In genomic region chr2:14752294-14752693, GRCh38 we compare ENCODE assay signal across 26 cellular contexts.
DNase-seq lines count a peak whose midpoint lies in the region; ATAC-seq, FAIRE-seq and TF ChIP-seq lines count a peak whose summit lies in the region.
"Had no signal": no experiment of that assay in that cellular context is flagged by ENCODE, and none has a peak within 500 bp of the region (broad histone marks: within the 10 kb centered on the region; RNA-seq: fewer than 3 reads in every experiment).

No MANE protein-coding gene starts in this region.

- H3K36me3 ChIP-seq in MG63 (no peaks in the 10 kb centered on the region), H7 (replicated peaks; ENCODE audit: control insufficient read depth, insufficient read depth, low read length) (no peaks in the 10 kb centered on the region)
- H3K36me3 ChIP-seq: SJSA1, vagina had no signal

- H3K4me3 ChIP-seq in MG63 (no peak overlapping the region), H7 (ENCODE audit: insufficient read depth, low read depth, low read length) (no peak overlapping the region)
- H3K4me3 ChIP-seq: body of pancreas, SJSA1, vagina had no signal

- H3K27me3 ChIP-seq in MG63 (no peaks in the 10 kb centered on the region), H7 (ENCODE audit: control insufficient read depth, insufficient read depth, low read length) (no peaks in the 10 kb centered on the region)
- H3K27me3 ChIP-seq: body of pancreas, SJSA1, vagina had no signal

- no peaks in the 10 kb centered on the region for H3K36me3 Mint-ChIP-seq in naive thymus-derived CD8-positive, alpha-beta T cell
- H3K36me3 Mint-ChIP-seq: activated naive CD8-positive, alpha-beta T cell; WTC11 had no signal

- H3K9me3 ChIP-seq in MG63 = no peaks in the 10 kb centered on the region
- H3K9me3 ChIP-seq: body of pancreas, vagina had no signal

- H3K4me1 Mint-ChIP-seq in naive thymus-derived CD8-positive, alpha-beta T cell = no peaks in the 10 kb centered on the region
- H3K4me1 Mint-ChIP-seq: activated CD4-positive, alpha-beta memory T cell treated with anti-CD3 and anti-CD28 coated beads, Interleukin-2, amount 10 ng/mL, durations not matched to agents 7 days and 5 days; nephron progenitor cell; WTC11 had no signal

- H3K9me3 Mint-ChIP-seq in naive thymus-derived CD8-positive, alpha-beta T cell = peaks cover 0 to 8% (median 0%) of the 10 kb centered on the region in 9 donors
- H3K9me3 Mint-ChIP-seq: CD4-positive, alpha-beta T cell; nephron progenitor cell had no signal

- FAIRE-seq in GM12892 (lab: Jason Lieb, UNC) = peak; percentile 24
- FAIRE-seq: frontal cortex had no signal

- no peak for DNase-seq in GM12892 (ENCODE audit: insufficient read length)
- peak; percentile 11 for DNase-seq in MG63
- DNase-seq in SHP77 (lab: John Stamatoyannopoulos, UW) = peak; percentile 74 to 86
- no peak for DNase-seq in activated naive CD4-positive, alpha-beta T cell treated with Interleukin-2 at 50 U/mL for 16 hours
- DNase-seq in NCI-H524 treated with DMSO at 0.1 percent for 48 hours (lab: John Stamatoyannopoulos, UW) = no peak
- DNase-seq in H7 = no peak
- no peak for DNase-seq in naive thymus-derived CD8-positive, alpha-beta T cell
- DNase-seq: activated CD4-positive, alpha-beta memory T cell treated with anti-CD3 and anti-CD28 coated beads, Interleukin-2, amount 10 ng/mL, durations not matched to agents 7 days and 5 days; activated T-cell treated with anti-CD3 and anti-CD28 coated beads, Interleukin-2, amount 50 U/mL, for 24 hours; CD4-positive, alpha-beta T cell; cortex of kidney; IMR-90; kidney glomerular epithelial cell; NCI-H1048; NCI-H2171; nephron progenitor cell; stimulated activated CD4-positive, alpha-beta T cell treated with anti-CD3 and anti-CD28 coated beads, Interleukin-2, amount 100 ng/mL, for 48 hours; T-helper 2 cell had no signal

- peak; percentile 68 for ATAC-seq in GM21360 (IDR thresholded peaks at IDR 0.05; ENCODE audit: unreplicated experiment)
- ATAC-seq in naive thymus-derived CD8-positive, alpha-beta T cell = no peak
- ATAC-seq: body of pancreas, WTC11 had no signal

- H3K27me3 Mint-ChIP-seq in naive thymus-derived CD8-positive, alpha-beta T cell = no peaks in the 10 kb centered on the region
- H3K27me3 Mint-ChIP-seq: activated CD4-positive, alpha-beta memory T cell treated with anti-CD3 and anti-CD28 coated beads, Interleukin-2, amount 10 ng/mL, durations not matched to agents 7 days and 5 days; activated naive CD8-positive, alpha-beta T cell; activated T-cell treated with anti-CD3 and anti-CD28 coated beads, Interleukin-2, amount 50 U/mL, for 24 hours; CD4-positive, alpha-beta T cell; progenitor cell of endocrine pancreas had no signal

- no peak for TF ChIP-seq POLR2A in GM12892 (IDR thresholded peaks at IDR 0.05; ENCODE audit: low read depth, low read length)

- POLR2A ChIA-PET in naive thymus-derived CD8-positive, alpha-beta T cell (lab: Charles Lee) = no interaction called here

- H3K4me3 Mint-ChIP-seq in naive thymus-derived CD8-positive, alpha-beta T cell = no peak overlapping the region
- H3K4me3 Mint-ChIP-seq: activated CD4-positive, alpha-beta memory T cell treated with anti-CD3 and anti-CD28 coated beads, Interleukin-2, amount 10 ng/mL, durations not matched to agents 7 days and 5 days; activated naive CD8-positive, alpha-beta T cell; activated T-cell treated with anti-CD3 and anti-CD28 coated beads, Interleukin-2, amount 50 U/mL, for 24 hours; CD4-positive, alpha-beta T cell; nephron progenitor cell; WTC11 had no signal

- H3K27ac Mint-ChIP-seq in naive thymus-derived CD8-positive, alpha-beta T cell = no peak overlapping the region
- H3K27ac Mint-ChIP-seq: activated CD4-positive, alpha-beta memory T cell treated with anti-CD3 and anti-CD28 coated beads, Interleukin-2, amount 10 ng/mL, durations not matched to agents 7 days and 5 days; activated naive CD8-positive, alpha-beta T cell; activated T-cell treated with anti-CD3 and anti-CD28 coated beads, Interleukin-2, amount 50 U/mL, for 24 hours; CD4-positive, alpha-beta T cell; nephron progenitor cell; progenitor cell of endocrine pancreas; WTC11 had no signal

Comparison
In these comparisons a context has a peak if more than half of its experiments do, and no peak if none do; other contexts are left out.
1. DNase-seq: peak in MG63 (single experiment) and SHP77 (2 of 2); none in GM12892 (single experiment), activated naive CD4-positive, alpha-beta T cell treated with Interleukin-2 at 50 U/mL for 16 hours (single experiment), NCI-H524 treated with DMSO at 0.1 percent for 48 hours (single experiment), H7 (single experiment) and naive thymus-derived CD8-positive, alpha-beta T cell (0 of 10).